Comparison of ENCODE assay signal across 18 cellular contexts in the genomic region with DNA sequence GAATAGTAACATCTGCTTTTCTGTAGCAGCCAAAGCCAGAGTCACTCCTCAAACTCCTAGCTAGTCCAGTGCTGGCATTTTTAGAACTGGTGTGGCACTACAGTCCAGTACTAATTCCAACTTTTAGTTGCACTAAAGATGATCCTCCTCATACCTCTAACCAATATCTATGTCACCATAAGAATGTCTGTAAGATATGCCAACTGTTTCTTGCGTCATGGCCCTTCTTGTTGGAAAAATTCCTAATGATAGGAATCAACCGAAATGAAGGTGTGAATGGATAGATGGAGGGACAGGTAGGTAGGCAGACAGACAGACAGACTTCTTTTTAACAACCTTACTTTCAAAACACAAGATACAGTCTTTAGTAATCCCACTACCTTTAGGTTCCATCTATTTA.
DNase-seq lines count a peak whose midpoint lies in the region; ATAC-seq and TF ChIP-seq lines count a peak whose summit lies in the region.
"Had no signal": no experiment of that assay in that cellular context is flagged by ENCODE, and none has a peak within 500 bp of the region (broad histone marks: within the 10 kb centered on the region; RNA-seq: fewer than 3 reads in every experiment).

No MANE protein-coding gene starts in this region.

- H3K79me2 ChIP-seq in osteoblast (ENCODE audit: insufficient read depth, low read length), result peaks cover 18% of the 10 kb centered on the region

- H3K4me3 ChIP-seq in ascending aorta (no peak overlapping the region), esophagus muscularis mucosa (no peak overlapping the region), osteoblast (ENCODE audit: insufficient read depth, low read length) (no peak overlapping the region)

- no peak for ATAC-seq in GM18909 (IDR thresholded peaks at IDR 0.05; ENCODE audit: poor library complexity, unreplicated experiment)
- ATAC-seq: esophagus mucosa had no signal

- no peaks in the 10 kb centered on the region for H3K36me3 ChIP-seq in ascending aorta
- H3K36me3 ChIP-seq in esophagus muscularis mucosa, result no peaks in the 10 kb centered on the region
- H3K36me3 ChIP-seq in osteoblast (ENCODE audit: insufficient read depth, low read length), result no peaks in the 10 kb centered on the region

- DNase-seq in ascending aorta (ENCODE audit: low spot score in 2 of 2) (no peak), esophagus muscularis mucosa (ENCODE audit: extremely low spot score) (no peak), osteoblast (ENCODE audit: insufficient read length, low spot score, missing footprints) (no peak), NCI-H146 (lab: John Stamatoyannopoulos, UW) (no peak)
- no peak for DNase-seq in stimulated activated naive CD4-positive, alpha-beta T cell treated with Interleukin-2 at 50 U/mL for 16 hours (lab: John Stamatoyannopoulos, UW)
- DNase-seq: activated B cell treated with CpG ODN at 0.5 μM for 24 hours; activated CD4-positive, alpha-beta memory T cell treated with anti-CD3 and anti-CD28 coated beads for 36 hours; activated naive CD8-positive, alpha-beta T cell treated with anti-CD3 and anti-CD28 coated beads for 36 hours; HCEC 1CT; naive B cell; NCI-H1694 treated with DMSO at 0.1 percent for 48 hours; NCI-H2171 treated with DMSO at 0.1 percent for 48 hours; NCI-H524 treated with DMSO at 0.1 percent for 48 hours; SIG-M5 had no signal

- peak overlapping the region; percentile 63 for H3K4me2 ChIP-seq in osteoblast (ENCODE audit: insufficient read depth, low read length)

- 87% methylated on average over 2 of the region's 2 CpGs for WGBS in esophagus muscularis mucosa

- TF ChIP-seq POLR2A in esophagus muscularis mucosa (IDR thresholded peaks at IDR 0.05; ENCODE audit: low read depth), result no peak

- H3K27ac ChIP-seq in ascending aorta, result peak overlapping the region; percentile 47 to 49
- H3K27ac ChIP-seq in esophagus muscularis mucosa (replicated peaks in 1 of 4), result peak overlapping the region; percentile 50 to 72 (median 60)
- H3K27ac ChIP-seq in osteoblast (ENCODE audit: low read depth, low read length), result peak overlapping the region; percentile 8
- peak overlapping the region; percentile 36 for H3K27ac ChIP-seq in temporal lobe (ENCODE audit: low read depth, low read length)
- H3K27ac ChIP-seq: C4-2B had no signal

- H3K27me3 ChIP-seq in ascending aorta (no peaks in the 10 kb centered on the region), esophagus muscularis mucosa (no peaks in the 10 kb centered on the region), osteoblast (ENCODE audit: insufficient read depth, low read length) (no peaks in the 10 kb centered on the region)

- TF ChIP-seq EP300 in esophagus muscularis mucosa (IDR thresholded peaks at IDR 0.05), result no peak

- H2AFZ ChIP-seq in osteoblast (ENCODE audit: low read length), result no peak overlapping the region

- H3K4me1 ChIP-seq in ascending aorta, result peaks cover 0 to 25% of the 10 kb centered on the region in 2 donors
- peaks cover 74 to 86% (median 83%) of the 10 kb centered on the region in 4 donors for H3K4me1 ChIP-seq in esophagus muscularis mucosa
- peaks cover 18% of the 10 kb centered on the region for H3K4me1 ChIP-seq in osteoblast (ENCODE audit: insufficient read depth, low read length)

- no peaks in the 10 kb centered on the region for H4K20me1 ChIP-seq in osteoblast (ENCODE audit: insufficient read depth, low read length)

- H3K9me3 ChIP-seq in ascending aorta (no peaks in the 10 kb centered on the region), esophagus muscularis mucosa (no peaks in the 10 kb centered on the region), osteoblast (ENCODE audit: low read depth, low read length) (no peaks in the 10 kb centered on the region)

- TF ChIP-seq CTCF in ascending aorta (IDR thresholded peaks at IDR 0.05) (no peak), esophagus muscularis mucosa (IDR thresholded peaks at IDR 0.05) (no peak), osteoblast (IDR thresholded peaks at IDR 0.05; ENCODE audit: extremely low read depth, low read depth, low read length) (no peak)

- intact Hi-C loops in ascending aorta (cut with DNase I), result no loop called here
- intact Hi-C loops in esophagus muscularis mucosa (cut with DNase I), result no loop called here

Comparison
In these comparisons a context has a peak if more than half of its experiments do, and no peak if none do; other contexts are left out.
1. H3K27ac ChIP-seq: peak in every context shown above with its lines; median percentile 60 in esophagus muscularis mucosa; 48 in ascending aorta; 36 in temporal lobe; 8 in osteoblast.